ENCODE assay signal across 22 cellular contexts in genomic region chr4:103307479-103308042, GRCh38.
DNase-seq lines count a peak whose midpoint lies in the region; ATAC-seq, FAIRE-seq and TF ChIP-seq lines count a peak whose summit lies in the region.
"Had no signal": no experiment of that assay in that cellular context is flagged by ENCODE, and none has a peak within 500 bp of the region (broad histone marks: within the 10 kb centered on the region; RNA-seq: fewer than 3 reads in every experiment).

No MANE protein-coding gene starts in this region.

- H3K36me3 Mint-ChIP-seq in progenitor cell of endocrine pancreas (ENCODE audit: insufficient read depth) = peaks cover 2% of the 10 kb centered on the region
- H3K36me3 Mint-ChIP-seq: activated naive CD4-positive, alpha-beta T cell treated with anti-CD3 and anti-CD28 coated beads, Interleukin-2, amount 50 U/mL, for 72 hours; brain; CD14-positive monocyte; stimulated activated naive B cell treated with anti-CD40 and anti-IgM and Interleukin-4, amounts not matched to agents 10 μg/mL and 1 μg/mL and 100 μg/mL, for 72 hours had no signal

- no peaks in the 10 kb centered on the region for H3K4me1 ChIP-seq in kidney (ENCODE audit: control insufficient read depth in 1 of 2, insufficient read depth in 1 of 2, low read depth in 1 of 2, low read length in 2 of 2)
- H3K4me1 ChIP-seq: right atrium auricular region, SJSA1 had no signal

- no peaks in the 10 kb centered on the region for H3K4me1 Mint-ChIP-seq in stimulated activated naive CD8-positive, alpha-beta T cell treated with anti-CD3 and anti-CD28 coated beads, Interleukin-15, amount 100 ng/mL, for 72 hours
- H3K4me1 Mint-ChIP-seq in progenitor cell of endocrine pancreas (ENCODE audit: low read depth) = peaks cover 30% of the 10 kb centered on the region
- H3K4me1 Mint-ChIP-seq: CD14-positive monocyte; stimulated activated naive B cell treated with anti-CD40 and anti-IgM and Interleukin-4, amounts not matched to agents 10 μg/mL and 1 μg/mL and 100 μg/mL, for 72 hours had no signal

- H3K9me3 ChIP-seq in kidney (ENCODE audit: control insufficient read depth in 1 of 2, low read length in 2 of 2) = peaks cover 0 to 2% of the 10 kb centered on the region in 2 donors
- H3K9me3 ChIP-seq: right atrium auricular region, SJSA1 had no signal

- no peak overlapping the region for H3K4me3 Mint-ChIP-seq in stimulated activated naive CD8-positive, alpha-beta T cell treated with anti-CD3 and anti-CD28 coated beads, Interleukin-15, amount 100 ng/mL, for 72 hours
- peak overlapping the region; percentile 0 for H3K4me3 Mint-ChIP-seq in progenitor cell of endocrine pancreas (ENCODE audit: low read depth)
- H3K4me3 Mint-ChIP-seq: CD14-positive monocyte; stimulated activated naive B cell treated with anti-CD40 and anti-IgM and Interleukin-4, amounts not matched to agents 10 μg/mL and 1 μg/mL and 100 μg/mL, for 72 hours; T-helper 2 cell treated with Interferon-gamma antibody and Interleukin-4, amounts not matched to agents 5 μg/mL and 100 μg/mL, for 36 hours had no signal

- no peak overlapping the region for H3K27ac Mint-ChIP-seq in stimulated activated naive CD8-positive, alpha-beta T cell treated with anti-CD3 and anti-CD28 coated beads, Interleukin-15, amount 100 ng/mL, for 72 hours
- peak overlapping the region; percentile 92 for H3K27ac Mint-ChIP-seq in progenitor cell of endocrine pancreas
- H3K27ac Mint-ChIP-seq: activated naive CD4-positive, alpha-beta T cell treated with anti-CD3 and anti-CD28 coated beads, Interleukin-2, amount 50 U/mL, for 72 hours; CD14-positive monocyte; stimulated activated naive B cell treated with anti-CD40 and anti-IgM and Interleukin-4, amounts not matched to agents 10 μg/mL and 1 μg/mL and 100 μg/mL, for 72 hours; T-helper 2 cell treated with Interferon-gamma antibody and Interleukin-4, amounts not matched to agents 5 μg/mL and 100 μg/mL, for 36 hours had no signal

- H3K36me3 ChIP-seq in kidney (ENCODE audit: control insufficient read depth in 1 of 2, insufficient read depth in 2 of 2, low read length in 2 of 2) = no peaks in the 10 kb centered on the region
- H3K36me3 ChIP-seq: right atrium auricular region, SJSA1 had no signal

- no peak overlapping the region for H3K9ac ChIP-seq in kidney (ENCODE audit: low read length in 2 of 2)

- no peak for FAIRE-seq in kidney (lab: Jason Lieb, UNC)
- FAIRE-seq: GM12878 had no signal

- peaks cover 10% of the 10 kb centered on the region in 2 donors for H3K9me3 Mint-ChIP-seq in stimulated activated naive CD8-positive, alpha-beta T cell treated with anti-CD3 and anti-CD28 coated beads, Interleukin-15, amount 100 ng/mL, for 72 hours
- H3K9me3 Mint-ChIP-seq in progenitor cell of endocrine pancreas (ENCODE audit: low read depth) = peaks cover 11% of the 10 kb centered on the region
- H3K9me3 Mint-ChIP-seq: T-helper 2 cell treated with Interferon-gamma antibody and Interleukin-4, amounts not matched to agents 5 μg/mL and 100 μg/mL, for 36 hours had no signal

- no peak overlapping the region for H3K27ac ChIP-seq in kidney (ENCODE audit: low read depth in 2 of 2, low read length in 2 of 2)
- H3K27ac ChIP-seq: right atrium auricular region, SJSA1 had no signal

- intact Hi-C loops in kidney (cut with DNase I) = no loop called here

- TF ChIP-seq CTCF in kidney (IDR thresholded peaks at IDR 0.05; ENCODE audit: borderline replicate concordance, extremely low read depth, insufficient read depth) = no peak
- TF ChIP-seq CTCF in progenitor cell of endocrine pancreas (IDR thresholded peaks at IDR 0.05; ENCODE audit: unreplicated experiment) = no peak

- no peak overlapping the region for H3K4me3 ChIP-seq in kidney (ENCODE audit: low read length in 2 of 2)
- H3K4me3 ChIP-seq: GM12878, right atrium auricular region, SJSA1 had no signal

- DNase-seq in stimulated activated naive CD8-positive, alpha-beta T cell treated with anti-CD3 and anti-CD28 coated beads, Interleukin-15, amount 100 ng/mL, for 72 hours = no peak
- no peak for DNase-seq in stimulated activated naive CD8-positive, alpha-beta T cell treated with anti-CD3 and anti-CD28 coated beads, Interleukin-15, Interleukin-2, amounts not matched to agents 100 U/mL and 50 U/mL, for 24 hours
- peak; percentile 51 for DNase-seq in kidney
- DNase-seq in progenitor cell of endocrine pancreas (ENCODE audit: low spot score, unreplicated experiment) = no peak
- no peak for DNase-seq in GDM1 (lab: John Stamatoyannopoulos, UW)
- no peak for DNase-seq in NCI-H2029 (lab: John Stamatoyannopoulos, UW)
- no peak for DNase-seq in GM03348 (ENCODE audit: low spot score)
- DNase-seq: activated T-cell treated with anti-CD3 and anti-CD28 coated beads, Interleukin-2, amount 50 U/mL, for 48 hours; GF-D8; kidney glomerular epithelial cell; NCI-H1436 treated with DMSO at 0.1 percent for 48 hours; stimulated activated naive B cell treated with anti-CD40 and anti-IgM and Interleukin-4, amounts not matched to agents 10 μg/mL and 1 μg/mL and 100 μg/mL, for 72 hours had no signal

- H3K27me3 Mint-ChIP-seq in stimulated activated naive CD8-positive, alpha-beta T cell treated with anti-CD3 and anti-CD28 coated beads, Interleukin-15, amount 100 ng/mL, for 72 hours = peaks cover 11% of the 10 kb centered on the region
- no peaks in the 10 kb centered on the region for H3K27me3 Mint-ChIP-seq in progenitor cell of endocrine pancreas
- H3K27me3 Mint-ChIP-seq: brain; stimulated activated naive B cell treated with anti-CD40 and anti-IgM and Interleukin-4, amounts not matched to agents 10 μg/mL and 1 μg/mL and 100 μg/mL, for 72 hours had no signal

- peak; percentile 12 for ATAC-seq in stimulated activated naive CD8-positive, alpha-beta T cell treated with anti-CD3 and anti-CD28 coated beads, Interleukin-15, amount 100 ng/mL, for 72 hours
- ATAC-seq in stimulated activated naive CD8-positive, alpha-beta T cell treated with anti-CD3 and anti-CD28 coated beads, Interleukin-15, Interleukin-2, amounts not matched to agents 100 U/mL and 50 U/mL, for 24 hours = no peak
- ATAC-seq in GM18867 (IDR thresholded peaks at IDR 0.05; ENCODE audit: unreplicated experiment) = no peak
- ATAC-seq: activated CD4-positive, CD25-positive, alpha-beta regulatory T cell treated with anti-CD3 and anti-CD28 coated beads, Interleukin-2, amount 50 U/mL, for 24 hours; activated naive CD4-positive, alpha-beta T cell treated with anti-CD3 and anti-CD28 coated beads, Interleukin-2, amount 50 U/mL, for 72 hours; GM12878; HCT116 had no signal
